In genomic region chr9:126146254-126147145, GRCh38 we compare ENCODE assay signal across 10 cellular contexts.
DNase-seq lines count a peak whose midpoint lies in the region; ATAC-seq, FAIRE-seq and TF ChIP-seq lines count a peak whose summit lies in the region.
"Had no signal": no experiment of that assay in that cellular context is flagged by ENCODE, and none has a peak within 500 bp of the region (broad histone marks: within the 10 kb centered on the region; RNA-seq: fewer than 3 reads in every experiment).

No MANE protein-coding gene starts in this region.

- H3K4me2 ChIP-seq in MM.1S (ENCODE audit: low read depth, low read length) = peak overlapping the region; percentile 21; the same call in 1 of the 2 replicates

- ATAC-seq in T-helper 17 cell (peak; percentile 48), GM21381 (IDR thresholded peaks at IDR 0.05; ENCODE audit: unreplicated experiment) (no peak)

- H3F3A ChIP-seq in MM.1S (ENCODE audit: insufficient read depth, low read length) = no peaks in the 10 kb centered on the region

- TF ChIP-seq POLR2A in GM12891 (IDR thresholded peaks at IDR 0.05; ENCODE audit: low read depth, low read length) (no peak), esophagus squamous epithelium (IDR thresholded peaks at IDR 0.05) (no peak)

- H3K4me1 ChIP-seq in MM.1S (ENCODE audit: low read length) (no peaks in the 10 kb centered on the region), esophagus squamous epithelium (peaks cover 0 to 7% (median 4%) of the 10 kb centered on the region in 3 donors)

- FAIRE-seq in GM12891 (lab: Jason Lieb, UNC) = no peak
- FAIRE-seq: endometrium had no signal

- intact Hi-C loops in esophagus squamous epithelium (cut with DNase I) = no loop called here
- intact Hi-C loops in posterior vena cava (cut with DNase I) = no loop called here

- H3K27me3 ChIP-seq in MM.1S (replicated peaks; ENCODE audit: insufficient read depth, low read length) (peaks cover 4% of the 10 kb centered on the region; the same call in 1 of the 2 replicates), esophagus squamous epithelium (peaks cover 0 to 57% (median 0%) of the 10 kb centered on the region in 4 donors)

- WGBS in esophagus squamous epithelium, 2 donors = 11 to 15% methylated on average over 14 to 18 of the region's 19 CpGs

- H3K4me3 Mint-ChIP-seq in T-helper 17 cell = peak overlapping the region; percentile 47

- peak overlapping the region; percentile 11 for H3K27ac Mint-ChIP-seq in T-helper 17 cell

- no peak overlapping the region for H3K9ac ChIP-seq in MM.1S (ENCODE audit: low read length)

- H3K36me3 ChIP-seq in MM.1S (replicated peaks; ENCODE audit: insufficient read depth, low read length) = no peaks in the 10 kb centered on the region
- H3K36me3 ChIP-seq in esophagus squamous epithelium = no peaks in the 10 kb centered on the region
- H3K36me3 ChIP-seq: thoracic aorta had no signal

- no peaks in the 10 kb centered on the region for H3K79me2 ChIP-seq in MM.1S (ENCODE audit: low read length)

- H3K4me3 ChIP-seq in MM.1S (ENCODE audit: low read length) (no peak overlapping the region), esophagus squamous epithelium (no peak overlapping the region)
- H3K4me3 ChIP-seq: thoracic aorta had no signal

- no peaks in the 10 kb centered on the region for H3K9me3 ChIP-seq in MM.1S (replicated peaks; ENCODE audit: insufficient read depth, low read length)
- no peaks in the 10 kb centered on the region for H3K9me3 ChIP-seq in T-helper 17 cell (ENCODE audit: control insufficient read depth, low read length, poor library complexity, severe bottlenecking)
- no peaks in the 10 kb centered on the region for H3K9me3 ChIP-seq in esophagus squamous epithelium
- H3K9me3 ChIP-seq: thoracic aorta had no signal

- DNase-seq in GM12891 (ENCODE audit: insufficient read length, low spot score) = peak; percentile 54
- no peak for DNase-seq in MM.1S
- DNase-seq in T-helper 17 cell = no peak
- DNase-seq in esophagus squamous epithelium (lab: John Stamatoyannopoulos, UW) = no peak
- peak; percentile 70 for DNase-seq in posterior vena cava (ENCODE audit: low spot score)
- DNase-seq in stimulated activated naive CD4-positive, alpha-beta T cell treated with Interleukin-2 at 50 U/mL for 16 hours (lab: John Stamatoyannopoulos, UW) = no peak

- H3K27ac ChIP-seq in 22Rv1 = no peak overlapping the region
- no peak overlapping the region for H3K27ac ChIP-seq in MM.1S (ENCODE audit: low read length)
- H3K27ac ChIP-seq in esophagus squamous epithelium = no peak overlapping the region
- H3K27ac ChIP-seq: thoracic aorta had no signal

- peaks cover 59% of the 10 kb centered on the region for H3K27me3 Mint-ChIP-seq in T-helper 17 cell

- no peaks in the 10 kb centered on the region for H3K9me2 ChIP-seq in MM.1S (replicated peaks; ENCODE audit: insufficient read depth, low read length)

- H2AFZ ChIP-seq in MM.1S (ENCODE audit: low read length) = no peak overlapping the region

- peak; percentile 56 for TF ChIP-seq CTCF in 22Rv1 (IDR thresholded peaks at IDR 0.05)
- TF ChIP-seq CTCF in MM.1S (IDR thresholded peaks at IDR 0.05; ENCODE audit: low read length) = peak; percentile 46
- TF ChIP-seq CTCF in esophagus squamous epithelium (IDR thresholded peaks at IDR 0.05) = peak in 4 of 6 experiments; percentile 3 to 36 (median 6)

- no peaks in the 10 kb centered on the region for H4K20me1 ChIP-seq in MM.1S (ENCODE audit: insufficient read depth, low read length)

- H3K36me3 Mint-ChIP-seq in T-helper 17 cell (ENCODE audit: low read depth) = peaks cover 3% of the 10 kb centered on the region

- peaks cover 10% of the 10 kb centered on the region for H3K4me1 Mint-ChIP-seq in T-helper 17 cell

TF ChIP-seq in GM12891, 5 proteins besides CTCF, POLR2A, EP300 and RAD21:
- TF ChIP-seq SPI1 (IDR thresholded peaks at IDR 0.05; ENCODE audit: low read depth, low read length) (no peak), PAX5 (IDR thresholded peaks at IDR 0.05; ENCODE audit: insufficient read depth, low read length, severe bottlenecking) (no peak), POLR2AphosphoS5 (IDR thresholded peaks at IDR 0.05; ENCODE audit: low read depth, low read length) (no peak), POU2F2 (IDR thresholded peaks at IDR 0.05; ENCODE audit: low read depth, low read length) (no peak), TAF1 (IDR thresholded peaks at IDR 0.05; ENCODE audit: low read depth, low read length) (no peak)
TF ChIP-seq in GM12891: peak in this region for 0.

Comparison
In these comparisons a context has a peak if more than half of its experiments do, and no peak if none do; other contexts are left out.
1. DNase-seq: peak in GM12891 (single experiment) and posterior vena cava (single experiment); none in MM.1S (single experiment), T-helper 17 cell (0 of 3), esophagus squamous epithelium (single experiment) and stimulated activated naive CD4-positive, alpha-beta T cell treated with Interleukin-2 at 50 U/mL for 16 hours (single experiment).
2. Peak in every context shown above with its lines, with median percentiles within 50 percentile points of each other: CTCF ChIP-seq.